ENCODE assay signal across 8 cellular contexts in the genomic region with DNA sequence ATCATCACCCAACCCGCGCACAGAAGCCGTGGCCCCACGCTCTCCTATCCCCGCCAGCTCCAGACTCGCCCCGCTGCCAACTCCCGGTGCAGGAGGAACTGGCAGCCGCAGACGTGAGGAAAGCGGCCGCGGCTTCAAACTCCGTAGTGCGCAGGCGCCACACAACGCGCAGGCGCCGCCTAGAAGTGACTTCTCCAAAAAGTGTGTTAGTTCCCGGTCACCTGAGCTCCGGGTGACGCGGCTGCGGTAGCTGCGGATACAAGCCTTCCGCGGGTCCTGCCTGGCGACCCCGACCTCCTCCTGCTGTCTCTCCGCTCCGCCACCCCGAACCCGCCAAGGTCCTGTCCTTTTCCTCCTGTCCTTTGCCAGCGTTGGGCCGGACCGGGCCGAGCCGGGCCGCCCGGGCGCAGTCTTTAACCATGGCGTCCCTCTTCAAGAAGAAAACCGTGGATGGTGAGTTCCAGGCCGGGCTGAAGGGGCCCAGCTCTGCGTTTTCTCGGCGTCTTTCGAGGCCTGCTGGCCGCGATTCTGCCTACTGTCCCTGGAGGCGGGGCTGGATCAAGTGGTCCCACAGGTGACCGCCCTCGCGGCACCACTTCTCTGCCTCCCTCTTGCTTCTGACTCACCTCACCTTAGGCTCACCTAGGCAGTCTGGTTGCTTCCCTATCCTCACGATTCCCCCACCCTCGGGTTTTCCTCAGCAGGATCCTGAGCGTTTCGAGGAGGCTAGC. TPM values are rescaled to one million over a fixed set of nuclear protein-coding genes. Genes with fewer than 3 reads are reported as not detected.
DNase-seq lines count a peak whose midpoint lies in the region; ATAC-seq, FAIRE-seq and TF ChIP-seq lines count a peak whose summit lies in the region.

A gene with protein sequence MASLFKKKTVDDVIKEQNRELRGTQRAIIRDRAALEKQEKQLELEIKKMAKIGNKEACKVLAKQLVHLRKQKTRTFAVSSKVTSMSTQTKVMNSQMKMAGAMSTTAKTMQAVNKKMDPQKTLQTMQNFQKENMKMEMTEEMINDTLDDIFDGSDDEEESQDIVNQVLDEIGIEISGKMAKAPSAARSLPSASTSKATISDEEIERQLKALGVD (plus strand): TSS at position 206 of the 731 bp plus-strand sequence. CDS start 214 bp downstream, at position 420.

- FAIRE-seq in urothelium cell line (lab: Jason Lieb, UNC): no peak

- peaks cover 25% of the 10 kb centered on the region for H3K27me3 Mint-ChIP-seq in T-helper 2 cell treated with Interferon-gamma antibody and Interleukin-4, amounts not matched to agents 5 μg/mL and 100 μg/mL, for 36 hours (ENCODE audit: low read depth)

- ATAC-seq in GM18508 (IDR thresholded peaks at IDR 0.05; ENCODE audit: insufficient read depth, unreplicated experiment) (peak; percentile 91), HG02981 (IDR thresholded peaks at IDR 0.05; ENCODE audit: unreplicated experiment) (peak; percentile 95), right cardiac atrium (peak; percentile 99)

- no peaks in the 10 kb centered on the region for H3K9me3 Mint-ChIP-seq in T-helper 2 cell treated with Interferon-gamma antibody and Interleukin-4, amounts not matched to agents 5 μg/mL and 100 μg/mL, for 36 hours

- H3K9me3 ChIP-seq in ascending aorta (no peaks in the 10 kb centered on the region), right cardiac atrium (ENCODE audit: control insufficient read depth, low read length) (no peaks in the 10 kb centered on the region)

- under 1% methylated on average over 59 of the region's 59 CpGs for WGBS in right cardiac atrium

- no peaks in the 10 kb centered on the region for H3K27me3 ChIP-seq in ascending aorta
- no peaks in the 10 kb centered on the region for H3K27me3 ChIP-seq in right cardiac atrium (ENCODE audit: control insufficient read depth, insufficient read depth)

- H3K36me3 ChIP-seq in ascending aorta: no peaks in the 10 kb centered on the region

- peak within 1 kb of the TSS; percentile 96 for H3K4me3 Mint-ChIP-seq in T-helper 2 cell treated with Interferon-gamma antibody and Interleukin-4, amounts not matched to agents 5 μg/mL and 100 μg/mL, for 36 hours

- peak within 1 kb of the TSS; percentile 96 for H3K27ac Mint-ChIP-seq in T-helper 2 cell treated with Interferon-gamma antibody and Interleukin-4, amounts not matched to agents 5 μg/mL and 100 μg/mL, for 36 hours

- TF ChIP-seq CTCF in ascending aorta (IDR thresholded peaks at IDR 0.05): no peak

- peaks cover 17% of the 10 kb centered on the region for H3K4me1 Mint-ChIP-seq in T-helper 2 cell treated with Interferon-gamma antibody and Interleukin-4, amounts not matched to agents 5 μg/mL and 100 μg/mL, for 36 hours (ENCODE audit: low read depth)

- H3K4me1 ChIP-seq in ascending aorta (peaks cover 0 to 2% of the 10 kb centered on the region in 2 donors), right cardiac atrium (ENCODE audit: control insufficient read depth, insufficient read depth, low read length) (no peaks in the 10 kb centered on the region)

- peaks cover 3% of the 10 kb centered on the region for H3K36me3 Mint-ChIP-seq in T-helper 2 cell treated with Interferon-gamma antibody and Interleukin-4, amounts not matched to agents 5 μg/mL and 100 μg/mL, for 36 hours (ENCODE audit: low read depth)

- intact Hi-C loops in ascending aorta (cut with DNase I) (loop anchor here (2.0 to 5.0 kb wide), 3 partner anchors 140 to 830 kb away; a partner anchor contains a TSS), right cardiac atrium (cut with DNase I) (no loop called here)

- H3K27ac ChIP-seq in ascending aorta (peak within 1 kb of the TSS; percentile 83 to 88), right cardiac atrium (ENCODE audit: low read length) (peak within 1 kb of the TSS; percentile 90)

- DNase-seq in NCI-H2029 (lab: John Stamatoyannopoulos, UW): peak; percentile 78
- peak; percentile 91 for DNase-seq in T-helper 2 cell treated with Interferon-gamma antibody and Interleukin-4, amounts not matched to agents 5 μg/mL and 100 μg/mL, for 36 hours (ENCODE audit: low spot score)
- DNase-seq in ascending aorta (ENCODE audit: low spot score in 2 of 2): peak; percentile 74 to 97
- peak; percentile 94 to 98 (median 98) for DNase-seq in right cardiac atrium
- peak; percentile 63 for DNase-seq in pulmonary artery endothelial cell (ENCODE audit: low read depth, low spot score)
- DNase-seq in urothelium cell line (ENCODE audit: low spot score): peak; percentile 92

- peak within 1 kb of the TSS; percentile 78 to 88 for H3K4me3 ChIP-seq in ascending aorta
- peak within 1 kb of the TSS; percentile 94 for H3K4me3 ChIP-seq in right cardiac atrium (ENCODE audit: low read length)

RNA-seq across cellular contexts. Expression of the gene that starts here (rescaled TPM):
- total RNA-seq in ascending aorta (27.7 TPM), right cardiac atrium (10 to 100 TPM; 32.9 to 41.0 (median 35.5) TPM), pulmonary artery endothelial cell (16.8 and 18.7 TPM in 2 replicates)
- polyA plus RNA-seq in right cardiac atrium: 23.5 TPM

Comparison
In these comparisons a context has a peak if more than half of its experiments do, and no peak if none do; other contexts are left out.
1. Peak in every context shown above with its lines: DNase-seq, ATAC-seq, H3K4me3 ChIP-seq and H3K27ac ChIP-seq.